27 cellular contexts compared by ENCODE assay signal in the genomic region with DNA sequence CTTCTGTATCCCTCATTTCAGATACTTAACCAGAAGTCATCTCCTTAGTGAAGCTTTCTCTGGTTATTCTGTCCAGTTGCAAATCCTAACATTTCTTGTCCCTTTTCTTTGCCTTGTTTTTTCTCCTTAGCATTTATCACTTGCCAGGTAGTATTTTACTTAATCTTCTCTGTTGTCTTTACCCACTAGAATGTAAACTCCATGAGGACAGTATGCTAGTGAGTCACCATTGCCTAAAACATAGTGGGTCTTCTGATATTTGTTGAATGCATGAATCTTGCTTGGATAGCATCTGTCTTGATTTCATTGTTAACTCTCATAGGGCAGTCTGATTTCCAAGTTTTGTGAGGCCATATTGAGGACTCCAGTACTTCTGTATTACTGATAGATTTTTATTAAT. TPM values are rescaled to one million over a fixed set of nuclear protein-coding genes. Genes with fewer than 3 reads are reported as not detected.
DNase-seq lines count a peak whose midpoint lies in the region; ATAC-seq and TF ChIP-seq lines count a peak whose summit lies in the region.
"Had no signal": no experiment of that assay in that cellular context is flagged by ENCODE, and none has a peak within 500 bp of the region (broad histone marks: within the 10 kb centered on the region; RNA-seq: fewer than 3 reads in every experiment).

No MANE protein-coding gene starts in this region.

- peaks cover 67% of the 10 kb centered on the region for H3K4me1 Mint-ChIP-seq in activated CD4-positive, alpha-beta T cell treated with anti-CD3 and anti-CD28 coated beads, Interleukin-2, amount 10 ng/mL, durations not matched to agents 24 days and 14 days
- H3K4me1 Mint-ChIP-seq in CD14-positive monocyte (peaks cover 68% of the 10 kb centered on the region), natural killer cell (peaks cover 87 to 88% of the 10 kb centered on the region in 2 donors)
- peaks cover 62% of the 10 kb centered on the region for H3K4me1 Mint-ChIP-seq in activated T-helper 17 cell treated with anti-CD3 and anti-CD28 coated beads, Interleukin-2, amount 50 U/mL, for 72 hours

- no peaks in the 10 kb centered on the region for H3K36me3 ChIP-seq in MM.1S (replicated peaks; ENCODE audit: insufficient read depth, low read length)
- H3K36me3 ChIP-seq: left ventricle myocardium inferior had no signal

- peaks cover 51% of the 10 kb centered on the region for H4K20me1 ChIP-seq in MM.1S (ENCODE audit: insufficient read depth, low read length)

- no peak overlapping the region for H3K4me2 ChIP-seq in MM.1S (ENCODE audit: low read depth, low read length)

- no peak overlapping the region for H3K4me3 Mint-ChIP-seq in activated CD4-positive, alpha-beta T cell treated with anti-CD3 and anti-CD28 coated beads, Interleukin-2, amount 10 ng/mL, durations not matched to agents 24 days and 14 days
- no peak overlapping the region for H3K4me3 Mint-ChIP-seq in CD14-positive monocyte
- H3K4me3 Mint-ChIP-seq in activated T-helper 17 cell treated with anti-CD3 and anti-CD28 coated beads, Interleukin-2, amount 50 U/mL, for 72 hours, result peak overlapping the region; percentile 12
- H3K4me3 Mint-ChIP-seq in natural killer cell, result no peak overlapping the region
- H3K4me3 Mint-ChIP-seq: activated naive CD4-positive, alpha-beta T cell treated with anti-CD3 and anti-CD28 coated beads for 36 hours; type B pancreatic cell had no signal

- no peaks in the 10 kb centered on the region for H3K27me3 Mint-ChIP-seq in activated CD4-positive, alpha-beta T cell treated with anti-CD3 and anti-CD28 coated beads, Interleukin-2, amount 10 ng/mL, durations not matched to agents 24 days and 14 days
- H3K27me3 Mint-ChIP-seq in CD14-positive monocyte (ENCODE audit: low read depth in 3 of 3) (no peaks in the 10 kb centered on the region), natural killer cell (ENCODE audit: low read depth in 2 of 2) (no peaks in the 10 kb centered on the region)
- H3K27me3 Mint-ChIP-seq in activated T-helper 17 cell treated with anti-CD3 and anti-CD28 coated beads, Interleukin-2, amount 50 U/mL, for 72 hours, result no peaks in the 10 kb centered on the region
- H3K27me3 Mint-ChIP-seq: type B pancreatic cell had no signal

- H3K9ac ChIP-seq in MM.1S (ENCODE audit: low read length), result no peak overlapping the region

- H3K79me2 ChIP-seq in MM.1S (ENCODE audit: low read length), result peaks cover 99% of the 10 kb centered on the region

- no peaks in the 10 kb centered on the region for H3K9me2 ChIP-seq in MM.1S (replicated peaks; ENCODE audit: insufficient read depth, low read length)

- H3F3A ChIP-seq in MM.1S (ENCODE audit: insufficient read depth, low read length), result no peaks in the 10 kb centered on the region

- TF ChIP-seq CTCF in CD14-positive monocyte (IDR thresholded peaks at IDR 0.05) (no peak), natural killer cell (IDR thresholded peaks at IDR 0.05) (no peak), MM.1S (IDR thresholded peaks at IDR 0.05; ENCODE audit: low read length) (no peak)

- no peak overlapping the region for H3K4me3 ChIP-seq in MM.1S (ENCODE audit: low read length)
- H3K4me3 ChIP-seq: heart left ventricle, left ventricle myocardium inferior, SJSA1 had no signal

- no peak overlapping the region for H3K27ac ChIP-seq in MM.1S (ENCODE audit: low read length)
- H3K27ac ChIP-seq: brain microvascular endothelial cell, left ventricle myocardium inferior, RWPE1, SJSA1 had no signal

- H2AFZ ChIP-seq in MM.1S (ENCODE audit: low read length), result no peak overlapping the region

- intact Hi-C loops in activated CD4-positive, alpha-beta T cell treated with anti-CD3 and anti-CD28 coated beads, Interleukin-2, amount 10 ng/mL, durations not matched to agents 24 days and 14 days (cut with micrococcal nuclease), result no loop called here
- intact Hi-C loops in CD14-positive monocyte (cut with micrococcal nuclease) (loop anchor here in 1 of 2 donors (5.0 kb wide), 2 partner anchors 43 to 78 kb away; a partner anchor contains a TSS), natural killer cell (cut with micrococcal nuclease) (no loop called here)

- peaks cover 5% of the 10 kb centered on the region for H3K9me3 Mint-ChIP-seq in activated CD4-positive, alpha-beta T cell treated with anti-CD3 and anti-CD28 coated beads, Interleukin-2, amount 10 ng/mL, durations not matched to agents 24 days and 14 days
- H3K9me3 Mint-ChIP-seq in CD14-positive monocyte, result peaks cover 0 to 2% (median 0%) of the 10 kb centered on the region in 7 donors
- no peaks in the 10 kb centered on the region for H3K9me3 Mint-ChIP-seq in activated T-helper 17 cell treated with anti-CD3 and anti-CD28 coated beads, Interleukin-2, amount 50 U/mL, for 72 hours
- no peaks in the 10 kb centered on the region for H3K9me3 Mint-ChIP-seq in natural killer cell
- H3K9me3 Mint-ChIP-seq: activated naive CD4-positive, alpha-beta T cell treated with anti-CD3 and anti-CD28 coated beads for 36 hours; type B pancreatic cell had no signal

- no peaks in the 10 kb centered on the region for H3K9me3 ChIP-seq in MM.1S (replicated peaks; ENCODE audit: insufficient read depth, low read length)
- H3K9me3 ChIP-seq: heart left ventricle, left ventricle myocardium inferior, SJSA1 had no signal

- peaks cover 71% of the 10 kb centered on the region for H3K36me3 Mint-ChIP-seq in activated CD4-positive, alpha-beta T cell treated with anti-CD3 and anti-CD28 coated beads, Interleukin-2, amount 10 ng/mL, durations not matched to agents 24 days and 14 days (ENCODE audit: low read depth)
- peaks cover 33 to 62% of the 10 kb centered on the region in 2 donors for H3K36me3 Mint-ChIP-seq in CD14-positive monocyte
- peaks cover 95% of the 10 kb centered on the region for H3K36me3 Mint-ChIP-seq in activated T-helper 17 cell treated with anti-CD3 and anti-CD28 coated beads, Interleukin-2, amount 50 U/mL, for 72 hours (ENCODE audit: low read depth)
- H3K36me3 Mint-ChIP-seq in natural killer cell, result no peaks in the 10 kb centered on the region

- H3K4me1 ChIP-seq in MM.1S (ENCODE audit: low read length), result no peaks in the 10 kb centered on the region

- ATAC-seq in activated T-helper 17 cell treated with anti-CD3 and anti-CD28 coated beads, Interleukin-2, amount 50 U/mL, for 72 hours (replicated peaks), result no peak
- ATAC-seq in natural killer cell, result no peak
- ATAC-seq: heart left ventricle had no signal

- H3K27ac Mint-ChIP-seq in activated CD4-positive, alpha-beta T cell treated with anti-CD3 and anti-CD28 coated beads, Interleukin-2, amount 10 ng/mL, durations not matched to agents 24 days and 14 days, result peak overlapping the region; percentile 19
- H3K27ac Mint-ChIP-seq in CD14-positive monocyte (peak overlapping the region; percentile 0 to 87 (median 57)), natural killer cell (peak overlapping the region; percentile 41 to 66)
- H3K27ac Mint-ChIP-seq in activated T-helper 17 cell treated with anti-CD3 and anti-CD28 coated beads, Interleukin-2, amount 50 U/mL, for 72 hours, result no peak overlapping the region
- H3K27ac Mint-ChIP-seq: activated naive CD4-positive, alpha-beta T cell treated with anti-CD3 and anti-CD28 coated beads for 36 hours; type B pancreatic cell had no signal

- no peaks in the 10 kb centered on the region for H3K27me3 ChIP-seq in MM.1S (replicated peaks; ENCODE audit: insufficient read depth, low read length)
- H3K27me3 ChIP-seq: brain microvascular endothelial cell, heart left ventricle, SJSA1 had no signal

- peak; percentile 34 for DNase-seq in activated CD4-positive, alpha-beta T cell treated with anti-CD3 and anti-CD28 coated beads, Interleukin-2, amount 10 ng/mL, durations not matched to agents 24 days and 14 days
- no peak for DNase-seq in activated CD4-positive, alpha-beta T cell treated with anti-CD3 and anti-CD28 coated beads for 4 hours
- DNase-seq in CD14-positive monocyte (ENCODE audit: low spot score) (no peak), natural killer cell (no peak), NCI-H187 treated with DMSO at 0.1 percent for 48 hours (lab: John Stamatoyannopoulos, UW) (no peak), MM.1S (no peak), AG08395 (ENCODE audit: low spot score) (no peak)
- DNase-seq: activated CD4-positive, CD25-positive, alpha-beta regulatory T cell; activated CD8-positive, alpha-beta memory T cell treated with anti-CD3 and anti-CD28 coated beads for 24 hours; activated naive CD4-positive, alpha-beta T cell treated with anti-CD3 and anti-CD28 coated beads for 36 hours; activated T-cell treated with anti-CD3 and anti-CD28 coated beads, Interleukin-2, amount 50 U/mL, for 48 hours; amygdala; brain microvascular endothelial cell; COR-L47; foreskin melanocyte; heart left ventricle; left ventricle myocardium inferior; mesendoderm; NCI-H1092 treated with DMSO at 0.1 percent for 48 hours; NCI-H2029; NCI-H510A treated with DMSO at 0.1 percent for 48 hours; stimulated activated CD4-positive, alpha-beta T cell treated with anti-CD3 and anti-CD28 coated beads, Interleukin-4, amount 100 ng/mL, for 4 hours; substantia nigra had no signal

RNA-seq across cellular contexts. Expression of a gene that starts 9.6 kb away (rescaled TPM):
- total RNA-seq in activated CD4-positive, alpha-beta T cell treated with anti-CD3 and anti-CD28 coated beads, Interleukin-2, amount 10 ng/mL, durations not matched to agents 24 days and 14 days, result 241 and 250 TPM in 2 replicates
- 100 to 1,000 TPM; 339 to 357 TPM for polyA plus RNA-seq in CD14-positive monocyte
- total RNA-seq in activated T-helper 17 cell treated with anti-CD3 and anti-CD28 coated beads, Interleukin-2, amount 50 U/mL, for 72 hours, result 100 to 1,000 TPM; 284 to 302 TPM
- 100 to 1,000 TPM; 231 to 244 (median 233) TPM for total RNA-seq in natural killer cell

RNA-seq across cellular contexts. Expression of a gene that starts 10.3 kb away (rescaled TPM):
- total RNA-seq in activated CD4-positive, alpha-beta T cell treated with anti-CD3 and anti-CD28 coated beads, Interleukin-2, amount 10 ng/mL, durations not matched to agents 24 days and 14 days, result 13.8 and 16.6 TPM in 2 replicates
- 1 to 10 TPM; 5.4 to 6.1 TPM for polyA plus RNA-seq in CD14-positive monocyte
- 1 to 10 TPM; 9.4 to 9.7 TPM for total RNA-seq in activated T-helper 17 cell treated with anti-CD3 and anti-CD28 coated beads, Interleukin-2, amount 50 U/mL, for 72 hours
- total RNA-seq in natural killer cell, result 10 to 100 TPM; 23.5 to 32.3 (median 30.1) TPM

RNA-seq across cellular contexts. Expression of a gene that starts 45.2 kb away (rescaled TPM):
- 70.7 and 76.7 TPM in 2 replicates for total RNA-seq in activated CD4-positive, alpha-beta T cell treated with anti-CD3 and anti-CD28 coated beads, Interleukin-2, amount 10 ng/mL, durations not matched to agents 24 days and 14 days
- polyA plus RNA-seq in CD14-positive monocyte, result 10 to 100 TPM; 12.0 to 13.6 TPM
- total RNA-seq in activated T-helper 17 cell treated with anti-CD3 and anti-CD28 coated beads, Interleukin-2, amount 50 U/mL, for 72 hours, result 10 to 100 TPM; 54.7 to 59.3 TPM
- total RNA-seq in natural killer cell, result 100 to 1,000 TPM in 2 of 3 donors, 10 to 100 TPM in 1; 87.9 to 124 (median 119) TPM
